ENCODE assay signal across 9 cellular contexts in the genomic region with DNA sequence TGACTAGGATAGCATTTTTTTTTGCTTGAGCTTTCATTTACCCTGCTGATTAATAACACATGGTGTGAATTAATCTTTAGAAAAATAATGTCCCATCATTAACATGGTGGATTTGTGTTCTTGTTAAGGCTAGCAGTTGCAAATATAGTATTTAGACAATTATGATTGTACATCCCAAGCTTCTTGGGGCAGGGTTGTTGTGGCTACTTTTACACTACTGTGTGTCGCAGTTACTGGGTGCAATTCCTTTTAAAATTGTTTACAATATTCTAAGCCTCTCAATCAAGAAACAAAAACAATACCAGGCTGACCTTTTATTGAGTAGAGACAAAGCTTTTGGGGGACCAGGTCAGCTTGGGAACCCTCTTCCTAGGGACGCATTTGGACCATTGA. TPM values are rescaled to one million over a fixed set of nuclear protein-coding genes. Genes with fewer than 3 reads are reported as not detected.
DNase-seq lines count a peak whose midpoint lies in the region; ATAC-seq and TF ChIP-seq lines count a peak whose summit lies in the region.
"Had no signal": no experiment of that assay in that cellular context is flagged by ENCODE, and none has a peak within 500 bp of the region (broad histone marks: within the 10 kb centered on the region; RNA-seq: fewer than 3 reads in every experiment).

No MANE protein-coding gene starts in this region.

- peaks cover 24 to 40% of the 10 kb centered on the region in 2 experiments for H3K79me1 ChIP-seq in IMR-90 (ENCODE audit: low read depth in 1 of 2, low read length in 2 of 2)

- peaks cover 44% of the 10 kb centered on the region for H3K4me1 Mint-ChIP-seq in MCF 10A (ENCODE audit: insufficient read depth, unreplicated experiment)
- H3K4me1 Mint-ChIP-seq in CD8-positive, alpha-beta T cell (ENCODE audit: low read depth), result peaks cover 10% of the 10 kb centered on the region

- no peak for TF ChIP-seq POLR2A in IMR-90 (IDR thresholded peaks at IDR 0.05; ENCODE audit: low read depth, low read length)
- TF ChIP-seq POLR2A in suprapubic skin (IDR thresholded peaks at IDR 0.05), result no peak

- no peak overlapping the region for H4K91ac ChIP-seq in IMR-90 (ENCODE audit: insufficient read depth, low read depth, low read length)

- no peak for ATAC-seq in IMR-90 (ENCODE audit: low read depth)
- ATAC-seq in lower lobe of right lung, result no peak
- no peak for ATAC-seq in HG02981 (IDR thresholded peaks at IDR 0.05; ENCODE audit: unreplicated experiment)
- ATAC-seq in GM18907 (IDR thresholded peaks at IDR 0.05; ENCODE audit: unreplicated experiment), result no peak
- no peak for ATAC-seq in CD8-positive, alpha-beta T cell

- POLR2A ChIA-PET in IMR-90 (lab: Charles Lee; ENCODE audit: unreplicated experiment), result no interaction called here
- POLR2A ChIA-PET in MCF 10A (lab: Yijun Ruan, JAX), result interaction anchor here (0.6 to 6.1 kb wide), 21 partner anchors 16 to 234 kb away, joined by 3 to 76 read pairs (median 8); no protein-coding TSS in a partner anchor
- POLR2A ChIA-PET in CD8-positive, alpha-beta T cell (lab: Charles Lee), result no interaction called here

- 0 out of 2 replicates have a peak overlapping the region, but pooled peaks have one; percentile 14 for H2BK20ac ChIP-seq in IMR-90 (ENCODE audit: low read depth, low read length)

- H3K4me1 ChIP-seq in IMR-90 (ENCODE audit: control insufficient read depth, insufficient read depth, low read length) (peaks cover 2% of the 10 kb centered on the region; the same call in 1 of the 2 replicates), lower lobe of right lung (peaks cover 37% of the 10 kb centered on the region), suprapubic skin (peaks cover 25% of the 10 kb centered on the region)
- H3K4me1 ChIP-seq in CD8-positive, alpha-beta T cell (ENCODE audit: insufficient read depth, low read length), result peaks cover 4% of the 10 kb centered on the region

- no peak overlapping the region for H2BK120ac ChIP-seq in IMR-90 (ENCODE audit: low read depth, low read length)

- H3K27me3 ChIP-seq in IMR-90 (ENCODE audit: control insufficient read depth, insufficient read depth, low read length) (no peaks in the 10 kb centered on the region), lower lobe of right lung (ENCODE audit: low read depth) (no peaks in the 10 kb centered on the region), suprapubic skin (no peaks in the 10 kb centered on the region)
- H3K27me3 ChIP-seq in CD8-positive, alpha-beta T cell (ENCODE audit: insufficient read depth, low read length), result no peaks in the 10 kb centered on the region

- no peak for TF ChIP-seq EP300 in suprapubic skin (IDR thresholded peaks at IDR 0.05)

- H3K18ac ChIP-seq in IMR-90 (ENCODE audit: low read depth, low read length), result no peak overlapping the region

- BruUV-seq in IMR-90 (replicated peaks; lab: Mats Ljungman, UMichigan) (no TSS peak), MCF 10A (replicated peaks; lab: Mats Ljungman, UMichigan) (TSS peak; percentile 23)

- H4K8ac ChIP-seq in IMR-90 (ENCODE audit: low read depth in 2 of 2, low read length in 2 of 2), result no peak overlapping the region

- H2AK9ac ChIP-seq in IMR-90 (replicated peaks; ENCODE audit: low read depth, low read length, poor library complexity), result no peak overlapping the region

- WGBS in IMR-90 (ENCODE audit: extremely low coverage in 2 of 2, insufficient read length in 1 of 2), 2 experiments, result no CpG with 5 or more reads among the region's 2 CpGs
- 92% methylated on average over 2 of the region's 2 CpGs for WGBS in suprapubic skin

- DNase-seq in IMR-90, result no peak
- no peak for DNase-seq in MCF 10A (ENCODE audit: unreplicated experiment)
- DNase-seq in lower lobe of right lung, result no peak
- no peak for DNase-seq in suprapubic skin (ENCODE audit: low spot score in 2 of 2)
- no peak for DNase-seq in CD8-positive, alpha-beta T cell
- DNase-seq: activated T-cell treated with anti-CD3 and anti-CD28 coated beads for 4 hours, NCI-H748 treated with DMSO at 0.1 percent for 48 hours had no signal

- H3K9ac ChIP-seq in IMR-90 (ENCODE audit: low read depth, low read length), result no peak overlapping the region

- H3K9me3 Mint-ChIP-seq in MCF 10A (ENCODE audit: unreplicated experiment), result no peaks in the 10 kb centered on the region
- H3K9me3 Mint-ChIP-seq in CD8-positive, alpha-beta T cell, result no peaks in the 10 kb centered on the region

- no peak overlapping the region for H2BK5ac ChIP-seq in IMR-90 (ENCODE audit: low read depth, low read length, poor library complexity, severe bottlenecking)

- H3K4ac ChIP-seq in IMR-90 (ENCODE audit: low read depth, low read length), result no peak overlapping the region

- H3K14ac ChIP-seq in IMR-90 (replicated peaks; ENCODE audit: low read depth, low read length), result peak overlapping the region; percentile 13; the same call in 1 of the 2 replicates

- no peaks in the 10 kb centered on the region for H3K36me3 Mint-ChIP-seq in MCF 10A (ENCODE audit: insufficient read depth, unreplicated experiment)
- H3K36me3 Mint-ChIP-seq in CD8-positive, alpha-beta T cell, result no peaks in the 10 kb centered on the region

- dilution Hi-C loops in IMR-90 (cut with HindIII; ENCODE audit: low sequenced_read_pairs, unreplicated experiment), result no loop called here

- H3K9me3 ChIP-seq in IMR-90 (ENCODE audit: control insufficient read depth, insufficient read depth, low read length) (no peaks in the 10 kb centered on the region), lower lobe of right lung (no peaks in the 10 kb centered on the region), suprapubic skin (no peaks in the 10 kb centered on the region)
- no peaks in the 10 kb centered on the region for H3K9me3 ChIP-seq in CD8-positive, alpha-beta T cell (ENCODE audit: low read length)

- H3K56ac ChIP-seq in IMR-90 (ENCODE audit: extremely low read depth, insufficient read depth, low read length), result no peak overlapping the region

- no peak overlapping the region for H3K27ac ChIP-seq in IMR-90 (ENCODE audit: insufficient read depth, low read length)
- H3K27ac ChIP-seq in lower lobe of right lung, result peak overlapping the region; percentile 81
- H3K27ac ChIP-seq in suprapubic skin, result peak overlapping the region; percentile 84
- H3K27ac ChIP-seq in CD8-positive, alpha-beta T cell (ENCODE audit: low read depth, low read length), result no peak overlapping the region

- H2AFZ ChIP-seq in IMR-90 (replicated peaks; ENCODE audit: low read length, poor library complexity), result no peak overlapping the region

- TF ChIP-seq CTCF in IMR-90 (conservative IDR thresholded peaks at IDR 0.05; ENCODE audit: low read depth, low read length) (no peak), MCF 10A (IDR thresholded peaks at IDR 0.05; ENCODE audit: unreplicated experiment) (no peak), lower lobe of right lung (IDR thresholded peaks at IDR 0.05) (no peak), suprapubic skin (IDR thresholded peaks at IDR 0.05) (no peak)
- no peak for TF ChIP-seq CTCF in CD8-positive, alpha-beta T cell (IDR thresholded peaks at IDR 0.05)

- no peaks in the 10 kb centered on the region for H3K36me3 ChIP-seq in IMR-90 (ENCODE audit: control insufficient read depth, insufficient read depth, low read length)
- no peaks in the 10 kb centered on the region for H3K36me3 ChIP-seq in lower lobe of right lung
- H3K36me3 ChIP-seq in suprapubic skin, result no peaks in the 10 kb centered on the region
- no peaks in the 10 kb centered on the region for H3K36me3 ChIP-seq in CD8-positive, alpha-beta T cell (ENCODE audit: insufficient read depth, low read length)

- CTCF ChIA-PET in IMR-90 (lab: Yijun Ruan, JAX), result interaction anchor here (1.5 kb wide), 1 partner anchor 298 kb away, joined by 4 read pairs; no protein-coding TSS in a partner anchor
- CTCF ChIA-PET in MCF 10A (lab: Yijun Ruan, JAX), result interaction anchor here (0.5 to 3.7 kb wide), 9 partner anchors 9 to 307 kb away, joined by 3 to 21 read pairs (median 4); no protein-coding TSS in a partner anchor
- CTCF ChIA-PET in CD8-positive, alpha-beta T cell (lab: Charles Lee), result no interaction called here

- no peak overlapping the region for H4K5ac ChIP-seq in IMR-90 (ENCODE audit: low read depth, low read length)

- peaks cover 11% of the 10 kb centered on the region for H4K20me1 ChIP-seq in IMR-90 (ENCODE audit: insufficient read depth, low read length)

- no peaks in the 10 kb centered on the region for H3K27me3 Mint-ChIP-seq in MCF 10A (ENCODE audit: insufficient read depth, unreplicated experiment)
- peaks cover 38% of the 10 kb centered on the region for H3K27me3 Mint-ChIP-seq in CD8-positive, alpha-beta T cell (ENCODE audit: low read depth)

- no peak overlapping the region for H2AK5ac ChIP-seq in IMR-90 (ENCODE audit: low read depth, low read length)

- H3K27ac Mint-ChIP-seq in MCF 10A (ENCODE audit: low read depth, unreplicated experiment), result peak overlapping the region; percentile 91
- no peak overlapping the region for H3K27ac Mint-ChIP-seq in CD8-positive, alpha-beta T cell

- TF ChIP-seq RAD21 in IMR-90 (IDR thresholded peaks at IDR 0.05; ENCODE audit: low read length), result no peak

- peak overlapping the region; percentile 68; the same call in 1 of the 2 replicates for H3K4me2 ChIP-seq in IMR-90 (ENCODE audit: low read depth, low read length)

- no peaks in the 10 kb centered on the region for H3K9me1 ChIP-seq in IMR-90 (ENCODE audit: insufficient read depth, low read length)

- H3K4me3 ChIP-seq in IMR-90 (ENCODE audit: insufficient read depth, low read depth, low read length), result no peak overlapping the region
- peak overlapping the region; percentile 93 for H3K4me3 ChIP-seq in lower lobe of right lung
- H3K4me3 ChIP-seq in suprapubic skin, result peak overlapping the region; percentile 97
- H3K4me3 ChIP-seq in CD8-positive, alpha-beta T cell (ENCODE audit: low read depth, low read length), result no peak overlapping the region

- peak overlapping the region; percentile 94 for H3K4me3 Mint-ChIP-seq in MCF 10A (ENCODE audit: unreplicated experiment)
- no peak overlapping the region for H3K4me3 Mint-ChIP-seq in CD8-positive, alpha-beta T cell

- H3K23ac ChIP-seq in IMR-90 (ENCODE audit: low read depth, low read length), result peak overlapping the region; percentile 29; the same call in 1 of the 2 replicates

- intact Hi-C loops in IMR-90 (cut with micrococcal nuclease), result loop anchor here (2.0 to 5.0 kb wide), 6 partner anchors 80 to 297 kb away; no protein-coding TSS in a partner anchor
- intact Hi-C loops in MCF 10A (cut with micrococcal nuclease), result loop anchor here (2.0 to 10.0 kb wide), 6 partner anchors 95 to 300 kb away; partner anchors contain the start of gene STAM2
- intact Hi-C loops in lower lobe of right lung (cut with DNase I), result no loop called here
- intact Hi-C loops in CD8-positive, alpha-beta T cell (cut with DNase I, micrococcal nuclease), result no loop called here

- in situ Hi-C loops in IMR-90 (cut with MboI; ENCODE audit: low sequenced_read_pairs), result loop anchor here (10.0 kb wide), 1 partner anchor 287 kb away; no protein-coding TSS in a partner anchor

- no peak overlapping the region for H2BK15ac ChIP-seq in IMR-90 (ENCODE audit: low read depth, low read length)

RNA-seq across cellular contexts. Expression of gene FMNL2, which starts 2.5 kb away (rescaled TPM):
- total RNA-seq in IMR-90 (2012; rRNA removed) (10.9 and 15.6 TPM in 2 replicates), MCF 10A (2022) (72.9 and 76.5 TPM in 2 replicates), lower lobe of right lung (77.9 TPM), suprapubic skin (10 to 100 TPM; 15.4 to 18.1 (median 16.0) TPM)
- 8.5 and 11.4 TPM in 2 replicates for polyA plus RNA-seq in IMR-90 (2012; rRNA removed)
- 1.8 and 1.9 TPM in 2 replicates for polyA plus RNA-seq in IMR-90 (2012; cell fraction: cytosol; rRNA removed)
- 3.0 and 23.7 TPM in 2 replicates for polyA plus RNA-seq in IMR-90 (2012; cell fraction: nucleus; rRNA removed; ENCODE audit: low replicate concordance)
- total RNA-seq in CD8-positive, alpha-beta T cell, result under 1 TPM in 1 of 2 experiments, not detected in 1; 0.19 TPM

Comparison
In these comparisons a context has a peak if more than half of its experiments do, and no peak if none do; other contexts are left out.
1. H3K27ac ChIP-seq: peak in lower lobe of right lung (single experiment) and suprapubic skin (single experiment); none in IMR-90 (single experiment) and CD8-positive, alpha-beta T cell (single experiment).
2. H3K4me3 ChIP-seq: peak in lower lobe of right lung (single experiment) and suprapubic skin (single experiment); none in IMR-90 (single experiment) and CD8-positive, alpha-beta T cell (single experiment).
3. intact Hi-C loops: an anchor here in IMR-90 (2.0 to 5.0 kb wide) and MCF 10A (2.0 to 10.0 kb wide); none called in lower lobe of right lung and CD8-positive, alpha-beta T cell.